In genomic region chr7:13279854-13280435, GRCh38 we compare ENCODE assay signal across 8 cellular contexts.
A peak's percentile ranks its signal among the peaks of the same experiment; 100 is the strongest.
DNase-seq lines count a peak whose midpoint lies in the region; ATAC-seq and FAIRE-seq lines count a peak whose summit lies in the region.

No MANE protein-coding gene starts in this region.

- ATAC-seq in GM19467 (IDR thresholded peaks at IDR 0.05; ENCODE audit: unreplicated experiment) (no peak), HG03439 (IDR thresholded peaks at IDR 0.05; ENCODE audit: unreplicated experiment) (no peak), HG03280 (IDR thresholded peaks at IDR 0.05; ENCODE audit: unreplicated experiment) (no peak)

- peak; percentile 15 for DNase-seq in EH (ENCODE audit: low read depth)
- DNase-seq in NCI-H1092 treated with DMSO at 0.1 percent for 48 hours (lab: John Stamatoyannopoulos, UW): peak; percentile 52
- peak; percentile 30 for DNase-seq in iris pigment epithelial cell (ENCODE audit: low read depth)
- DNase-seq in hepatic stellate cell (ENCODE audit: low spot score): no peak

- peak; percentile 94 for FAIRE-seq in TTC549 (lab: Jason Lieb, UNC)
